In the genomic region with DNA sequence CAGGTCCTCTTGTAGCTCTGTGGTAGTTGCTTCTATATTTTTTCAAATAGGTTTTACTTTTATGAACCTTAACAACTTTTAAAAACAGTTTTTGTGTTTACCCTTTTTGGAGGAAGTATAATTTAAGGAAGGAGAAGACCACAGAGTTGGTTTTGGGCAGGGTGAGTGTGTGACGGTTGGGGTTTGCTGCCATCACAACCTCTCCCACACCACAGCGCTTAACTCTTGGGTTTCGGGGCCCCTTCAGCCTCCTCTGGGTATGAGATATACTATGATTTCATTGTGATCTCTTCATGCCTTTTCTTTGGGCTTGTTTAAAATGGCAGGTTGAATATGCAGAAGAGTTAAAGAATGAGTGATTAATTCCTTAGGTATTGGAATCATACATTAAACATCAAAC, we compare ENCODE assay signal across 10 cellular contexts.
DNase-seq lines count a peak whose midpoint lies in the region; ATAC-seq, FAIRE-seq and TF ChIP-seq lines count a peak whose summit lies in the region.
"Had no signal": no experiment of that assay in that cellular context is flagged by ENCODE, and none has a peak within 500 bp of the region (broad histone marks: within the 10 kb centered on the region; RNA-seq: fewer than 3 reads in every experiment).

No MANE protein-coding gene starts in this region.

- peak overlapping the region; percentile 94 for H3K4me3 Mint-ChIP-seq in astrocyte (ENCODE audit: unreplicated experiment)

- peaks cover 7% of the 10 kb centered on the region for H3K4me1 Mint-ChIP-seq in astrocyte (ENCODE audit: low read depth, unreplicated experiment)

- peak; percentile 75 for DNase-seq in Jurkat, Clone E6-1 (ENCODE audit: low read depth, low spot score)
- DNase-seq in T-helper 9 cell = peak; percentile 10
- no peak for DNase-seq in astrocyte (ENCODE audit: low read depth)
- peak; percentile 43 for DNase-seq in stimulated activated CD4-positive, alpha-beta T cell treated with anti-CD3 and anti-CD28 coated beads, Interleukin-4, amount 100 ng/mL, for 24 hours
- no peak for DNase-seq in mesenteric fat pad (ENCODE audit: low spot score)
- no peak for DNase-seq in WERI-Rb-1
- DNase-seq: anterior cingulate cortex, NCI-H1930 had no signal

- peaks cover 3% of the 10 kb centered on the region for H3K79me2 ChIP-seq in astrocyte (ENCODE audit: insufficient read depth, low read length)

- H2AFZ ChIP-seq in astrocyte (ENCODE audit: low read depth, low read length) = no peak overlapping the region

- TF ChIP-seq CTCF in astrocyte (IDR thresholded peaks at IDR 0.05; ENCODE audit: insufficient read depth, low read depth, low read length) (no peak), WERI-Rb-1 (IDR thresholded peaks at IDR 0.05; ENCODE audit: low read depth, low read length) (no peak)

- no peak for ATAC-seq in HG03196 (IDR thresholded peaks at IDR 0.05; ENCODE audit: unreplicated experiment)

- H3K4me3 ChIP-seq in Jurkat, Clone E6-1 (ENCODE audit: low read length) = peak overlapping the region; percentile 70
- H3K4me3 ChIP-seq in astrocyte (ENCODE audit: insufficient read depth, low read depth, low read length) (no peak overlapping the region), WERI-Rb-1 (ENCODE audit: low read depth, low read length) (no peak overlapping the region)

- peaks cover 10% of the 10 kb centered on the region for H3K27me3 Mint-ChIP-seq in astrocyte (ENCODE audit: low read depth, unreplicated experiment)

- H3K9me3 Mint-ChIP-seq in astrocyte (ENCODE audit: unreplicated experiment) = no peaks in the 10 kb centered on the region

- FAIRE-seq in astrocyte (lab: Jason Lieb, UNC) = no peak

- H3K36me3 ChIP-seq in astrocyte (ENCODE audit: insufficient read depth, low read length) (no peaks in the 10 kb centered on the region), WERI-Rb-1 (no peaks in the 10 kb centered on the region)
- H3K36me3 ChIP-seq: thoracic aorta had no signal

- H3K27me3 ChIP-seq in astrocyte (ENCODE audit: insufficient read depth, low read length) = no peaks in the 10 kb centered on the region
- H3K27me3 ChIP-seq in WERI-Rb-1 (ENCODE audit: insufficient read depth, low read depth, severe bottlenecking) = peaks cover 45% of the 10 kb centered on the region

- H3K9ac ChIP-seq in astrocyte (ENCODE audit: low read length) = no peak overlapping the region

- H3K9me3 ChIP-seq in astrocyte (ENCODE audit: insufficient read depth, low read depth, low read length) (no peaks in the 10 kb centered on the region), WERI-Rb-1 (ENCODE audit: severe bottlenecking) (no peaks in the 10 kb centered on the region)
- H3K9me3 ChIP-seq: thoracic aorta had no signal

- no peak overlapping the region for H3K27ac Mint-ChIP-seq in astrocyte (ENCODE audit: unreplicated experiment)

- H3K4me2 ChIP-seq in astrocyte (ENCODE audit: low read length) = peak overlapping the region; percentile 99

- H3K36me3 Mint-ChIP-seq in astrocyte (ENCODE audit: low read depth, unreplicated experiment) = no peaks in the 10 kb centered on the region

- H4K20me1 ChIP-seq in astrocyte (ENCODE audit: insufficient read depth, low read length) = peaks cover 13% of the 10 kb centered on the region

- peaks cover 16% of the 10 kb centered on the region for H3K4me1 ChIP-seq in astrocyte (ENCODE audit: insufficient read depth, low read length)

- no peak overlapping the region for H3K27ac ChIP-seq in astrocyte (ENCODE audit: low read depth, low read length)
- no peak overlapping the region for H3K27ac ChIP-seq in WERI-Rb-1
- H3K27ac ChIP-seq: thoracic aorta had no signal

Comparison
In these comparisons a context has a peak if more than half of its experiments do, and no peak if none do; other contexts are left out.
1. DNase-seq: peak in Jurkat, Clone E6-1 (single experiment), T-helper 9 cell (single experiment) and stimulated activated CD4-positive, alpha-beta T cell treated with anti-CD3 and anti-CD28 coated beads, Interleukin-4, amount 100 ng/mL, for 24 hours (single experiment); none in astrocyte (single experiment), mesenteric fat pad (single experiment) and WERI-Rb-1 (single experiment).